ENCODE assay signal across 27 cellular contexts in genomic region chr12:103442822-103443221, GRCh38. TPM values are rescaled to one million over a fixed set of nuclear protein-coding genes. Genes with fewer than 3 reads are reported as not detected.
DNase-seq lines count a peak whose midpoint lies in the region; ATAC-seq and FAIRE-seq lines count a peak whose summit lies in the region.
"Had no signal": no experiment of that assay in that cellular context is flagged by ENCODE, and none has a peak within 500 bp of the region (broad histone marks: within the 10 kb centered on the region; RNA-seq: fewer than 3 reads in every experiment).

No MANE protein-coding gene starts in this region.

- 0 out of 2 replicates have a peak, but pooled peaks cover 3% of the 10 kb centered on the region for H3K27me3 ChIP-seq in SJCRH30
- H3K27me3 ChIP-seq in small intestine (ENCODE audit: control insufficient read depth in 2 of 2, insufficient read depth in 2 of 2, low read length in 2 of 2) = no peaks in the 10 kb centered on the region
- H3K27me3 ChIP-seq: heart left ventricle, right lobe of liver had no signal

- no peaks in the 10 kb centered on the region for H3K9me3 ChIP-seq in SJCRH30 (replicated peaks)
- H3K9me3 ChIP-seq in small intestine (ENCODE audit: control insufficient read depth, low read depth) = no peaks in the 10 kb centered on the region
- H3K9me3 ChIP-seq: right lobe of liver had no signal

- peaks cover 3 to 15% of the 10 kb centered on the region in 2 donors for H3K4me1 Mint-ChIP-seq in effector memory CD8-positive, alpha-beta T cell (ENCODE audit: low read depth in 2 of 2)

- peak; percentile 35 for ATAC-seq in GM18868 (IDR thresholded peaks at IDR 0.05; ENCODE audit: unreplicated experiment)
- ATAC-seq in effector memory CD8-positive, alpha-beta T cell (replicated peaks) = no peak
- ATAC-seq: heart left ventricle; right lobe of liver; stimulated activated naive CD8-positive, alpha-beta T cell treated with anti-CD3 and anti-CD28 coated beads, Interleukin-15, amount 100 ng/mL, for 72 hours had no signal

- H3K4me1 ChIP-seq in SJCRH30 (no peaks in the 10 kb centered on the region), small intestine (ENCODE audit: control insufficient read depth in 2 of 2, insufficient read depth in 1 of 2, low read depth in 1 of 2, low read length in 1 of 2) (no peaks in the 10 kb centered on the region)
- H3K4me1 ChIP-seq: Caco-2, heart left ventricle, right lobe of liver had no signal

- no peak overlapping the region for H3K27ac ChIP-seq in SJCRH30
- H3K27ac ChIP-seq in small intestine (ENCODE audit: low read depth in 1 of 2, low read length in 1 of 2) = no peak overlapping the region
- H3K27ac ChIP-seq: right lobe of liver had no signal

- DNase-seq in CD1c-positive myeloid dendritic cell (ENCODE audit: extremely low spot score) = peak; percentile 53
- peak; percentile 11 for DNase-seq in KG1 (lab: John Stamatoyannopoulos, UW)
- DNase-seq in effector memory CD8-positive, alpha-beta T cell = no peak
- no peak for DNase-seq in SJCRH30
- no peak for DNase-seq in small intestine
- DNase-seq in NCI-H1105 treated with DMSO at 0.1 percent for 48 hours (lab: John Stamatoyannopoulos, UW) = no peak
- DNase-seq in HUDEP-2 (lab: John Stamatoyannopoulos, UW; ENCODE audit: unreplicated experiment in 76 of 76) = no peak
- DNase-seq: activated CD4-positive, alpha-beta T cell treated with anti-CD3 and anti-CD28 coated beads, Interleukin-2, amount 50 U/mL, for 48 hours; activated naive CD4-positive, alpha-beta T cell treated with anti-CD3 and anti-CD28 coated beads, Interleukin-2, amount 10 ng/mL, durations not matched to agents 7 days and 5 days; activated T-cell treated with anti-CD3 and anti-CD28 coated beads, Interleukin-2, amount 50 U/mL, for 24 hours; Caco-2; heart left ventricle; Karpas-422; NCI-H1417; NCI-H2171 treated with DMSO at 0.1 percent for 48 hours; NCI-H774; right lobe of liver; stimulated activated naive CD8-positive, alpha-beta T cell treated with anti-CD3 and anti-CD28 coated beads, Interleukin-15, amount 100 ng/mL, for 72 hours; SW 1271 had no signal

- H3K4me3 ChIP-seq in SJCRH30 (no peak overlapping the region), small intestine (ENCODE audit: low read depth in 1 of 2, low read length in 2 of 2) (no peak overlapping the region)
- H3K4me3 ChIP-seq: heart left ventricle, right lobe of liver had no signal

- 61 to 72% (median 67%) methylated on average over 3 of the region's 3 CpGs for WGBS in small intestine, 3 donors

- H3K4me3 Mint-ChIP-seq in effector memory CD8-positive, alpha-beta T cell = no peak overlapping the region
- H3K4me3 Mint-ChIP-seq: activated naive CD4-positive, alpha-beta T cell treated with anti-CD3 and anti-CD28 coated beads, Interleukin-2, amount 10 ng/mL, durations not matched to agents 7 days and 5 days; activated T-cell treated with anti-CD3 and anti-CD28 coated beads, Interleukin-2, amount 50 U/mL, for 24 hours; type B pancreatic cell had no signal

- no peak for FAIRE-seq in small intestine (lab: Jason Lieb, UNC)
- FAIRE-seq: astrocyte, H1 had no signal

- peak overlapping the region; percentile 91 to 96 for H3K27ac Mint-ChIP-seq in effector memory CD8-positive, alpha-beta T cell
- H3K27ac Mint-ChIP-seq: stimulated activated naive CD8-positive, alpha-beta T cell treated with anti-CD3 and anti-CD28 coated beads, Interleukin-15, amount 100 ng/mL, for 72 hours; type B pancreatic cell had no signal

- H3K36me3 ChIP-seq in SJCRH30 (no peaks in the 10 kb centered on the region), small intestine (ENCODE audit: control insufficient read depth in 2 of 2, insufficient read depth in 2 of 2, low read length in 2 of 2) (no peaks in the 10 kb centered on the region)
- H3K36me3 ChIP-seq: heart left ventricle, right lobe of liver had no signal

- no peaks in the 10 kb centered on the region for H3K27me3 Mint-ChIP-seq in effector memory CD8-positive, alpha-beta T cell
- H3K27me3 Mint-ChIP-seq: activated naive CD4-positive, alpha-beta T cell treated with anti-CD3 and anti-CD28 coated beads, Interleukin-2, amount 10 ng/mL, durations not matched to agents 7 days and 5 days; activated T-cell treated with anti-CD3 and anti-CD28 coated beads, Interleukin-2, amount 50 U/mL, for 24 hours; stimulated activated naive CD8-positive, alpha-beta T cell treated with anti-CD3 and anti-CD28 coated beads, Interleukin-15, amount 100 ng/mL, for 72 hours; type B pancreatic cell had no signal

- no peaks in the 10 kb centered on the region for H3K9me3 Mint-ChIP-seq in effector memory CD8-positive, alpha-beta T cell
- H3K9me3 Mint-ChIP-seq: activated naive CD4-positive, alpha-beta T cell treated with anti-CD3 and anti-CD28 coated beads, Interleukin-2, amount 10 ng/mL, durations not matched to agents 7 days and 5 days; activated T-cell treated with anti-CD3 and anti-CD28 coated beads, Interleukin-2, amount 50 U/mL, for 24 hours; stimulated activated naive CD8-positive, alpha-beta T cell treated with anti-CD3 and anti-CD28 coated beads, Interleukin-15, amount 100 ng/mL, for 72 hours; type B pancreatic cell had no signal

- H3K36me3 Mint-ChIP-seq in effector memory CD8-positive, alpha-beta T cell (ENCODE audit: insufficient read depth) = no peaks in the 10 kb centered on the region
- H3K36me3 Mint-ChIP-seq: type B pancreatic cell had no signal

RNA-seq across cellular contexts. Expression of gene C12orf42, which starts 52.9 kb away (rescaled TPM):
- total RNA-seq in SJCRH30 (2014; rRNA removed; shearing (Covaris generic)) = not detected in 2 replicates
- not detected for polyA plus RNA-seq in small intestine
- total RNA-seq: astrocyte, Caco-2, chondrocyte, H1, heart left ventricle, lower leg skin, osteocyte, right lobe of liver had no signal
- polyA plus RNA-seq: AG04450, heart left ventricle had no signal

Comparison
In these comparisons a context has a peak if more than half of its experiments do, and no peak if none do; other contexts are left out.
1. DNase-seq: peak in CD1c-positive myeloid dendritic cell (single experiment) and KG1 (single experiment); none in effector memory CD8-positive, alpha-beta T cell (0 of 3), SJCRH30 (0 of 2), small intestine (single experiment), NCI-H1105 treated with DMSO at 0.1 percent for 48 hours (single experiment) and HUDEP-2 (0 of 76).